In the genomic region with DNA sequence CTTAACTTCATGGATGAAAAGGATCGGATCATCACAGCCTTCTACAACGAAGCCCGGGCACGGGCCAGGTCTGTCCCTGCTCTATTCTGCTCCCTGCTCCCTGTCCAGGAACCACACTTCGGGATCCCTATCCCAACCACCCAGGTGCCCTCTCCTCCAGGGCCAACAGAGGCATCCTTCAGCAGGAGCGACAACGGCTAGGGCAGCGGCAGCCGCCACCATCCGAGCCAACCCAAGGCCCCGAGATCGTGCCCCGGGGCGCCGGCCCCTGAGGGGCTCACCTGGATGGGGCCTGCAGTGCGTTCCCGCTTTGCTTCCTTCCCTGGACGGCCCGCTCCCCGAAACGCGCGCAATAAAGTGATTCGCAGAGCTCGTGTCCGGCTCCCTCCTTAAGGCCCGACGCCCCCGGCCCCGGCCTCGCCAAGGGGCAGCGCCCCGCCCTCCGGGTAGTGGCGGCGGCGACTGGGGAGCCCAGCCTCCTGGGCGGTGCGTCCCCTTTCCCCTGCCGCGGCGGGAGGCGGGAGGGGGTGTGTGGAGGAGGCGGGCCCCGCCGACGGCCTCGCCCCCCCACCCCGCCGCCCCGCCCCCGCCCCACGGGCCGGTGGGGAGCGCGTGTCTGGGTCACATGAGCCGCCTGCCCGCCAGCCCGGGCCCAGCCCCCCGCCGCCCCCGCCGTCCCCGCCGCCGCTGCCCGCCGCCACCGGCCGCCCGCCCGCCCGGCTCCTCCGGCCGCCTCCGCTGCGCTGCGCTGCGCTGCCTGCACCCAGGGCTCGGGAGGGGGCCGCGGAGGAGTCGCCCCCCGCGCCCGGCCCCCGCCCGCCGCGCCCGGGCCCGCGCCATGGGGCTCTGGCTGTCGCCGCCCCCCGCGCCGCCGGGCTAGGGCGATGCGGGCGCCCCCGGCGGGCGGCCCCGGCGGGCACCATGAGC, we compare ENCODE assay signal across 8 cellular contexts. TPM values are rescaled to one million over a fixed set of nuclear protein-coding genes. Genes with fewer than 3 reads are reported as not detected.
DNase-seq lines count a peak whose midpoint lies in the region; ATAC-seq and TF ChIP-seq lines count a peak whose summit lies in the region.

A gene with protein sequence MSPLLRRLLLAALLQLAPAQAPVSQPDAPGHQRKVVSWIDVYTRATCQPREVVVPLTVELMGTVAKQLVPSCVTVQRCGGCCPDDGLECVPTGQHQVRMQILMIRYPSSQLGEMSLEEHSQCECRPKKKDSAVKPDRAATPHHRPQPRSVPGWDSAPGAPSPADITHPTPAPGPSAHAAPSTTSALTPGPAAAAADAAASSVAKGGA (plus strand): TSS at position 672 of the 927 bp plus-strand sequence. CDS start 250 bp downstream, at position 922.

- CTCF ChIA-PET in naive thymus-derived CD4-positive, alpha-beta T cell (lab: Charles Lee): interaction anchor here (1.0 kb wide), 1 partner anchor 10 kb away, joined by 4 read pairs; no protein-coding TSS in a partner anchor

- H3K4me3 ChIP-seq in NT2/D1 (ENCODE audit: insufficient read length, low read depth) (peak within 1 kb of the TSS; percentile 67), fibroblast of lung (replicated peaks in 1 of 4; ENCODE audit: control extremely low read depth in 1 of 4, insufficient read depth in 1 of 4, low read depth in 3 of 4, low read length in 4 of 4) (peak within 1 kb of the TSS; percentile 58 to 76 (median 70)), thoracic aorta (peak within 1 kb of the TSS; percentile 88)
- H3K4me3 ChIP-seq in naive thymus-derived CD4-positive, alpha-beta T cell (ENCODE audit: low read length): peak within 1 kb of the TSS; percentile 56

- H3K27me3 Mint-ChIP-seq in HFFc6 (ENCODE audit: insufficient read depth): no peaks in the 10 kb centered on the region
- H3K27me3 Mint-ChIP-seq in naive thymus-derived CD4-positive, alpha-beta T cell: no peaks in the 10 kb centered on the region

- H3K27ac Mint-ChIP-seq in HFFc6: peak within 1 kb of the TSS; percentile 26; the same call in 1 of the 2 replicates
- peak within 1 kb of the TSS; percentile 72 to 96 (median 86) for H3K27ac Mint-ChIP-seq in naive thymus-derived CD4-positive, alpha-beta T cell

- H4K20me1 ChIP-seq in fibroblast of lung (ENCODE audit: control insufficient read depth, extremely low read depth, insufficient read depth, low read length): no peaks in the 10 kb centered on the region

- peak; percentile 72 for ATAC-seq in naive thymus-derived CD4-positive, alpha-beta T cell
- ATAC-seq in thoracic aorta (ENCODE audit: insufficient number of reproducible peaks, low FRiP score, low read depth) (no peak), GM21529 (IDR thresholded peaks at IDR 0.05; ENCODE audit: unreplicated experiment) (no peak)

- DNase-seq in DMS53 treated with DMSO at 0.1 percent for 48 hours (lab: John Stamatoyannopoulos, UW; ENCODE audit: unreplicated experiment): peak; percentile 27
- DNase-seq in HFFc6: no peak
- no peak for DNase-seq in NT2/D1 (ENCODE audit: low read depth, low spot score)
- peak; percentile 41 to 70 for DNase-seq in activated T-helper 1 cell treated with anti-CD3 and anti-CD28 coated beads, Interleukin-2, amount 50 U/mL, for 16 hours (ENCODE audit: low read depth in 1 of 2, low spot score in 1 of 2)
- peak; percentile 34 to 55 for DNase-seq in fibroblast of lung (ENCODE audit: low read depth in 2 of 2)
- peak; percentile 48 to 81 (median 53) for DNase-seq in naive thymus-derived CD4-positive, alpha-beta T cell
- no peak for DNase-seq in thoracic aorta (ENCODE audit: low spot score)

- H3K36me3 Mint-ChIP-seq in HFFc6 (ENCODE audit: low read depth): no peaks in the 10 kb centered on the region
- H3K36me3 Mint-ChIP-seq in naive thymus-derived CD4-positive, alpha-beta T cell: peaks cover 0 to 7% (median 0%) of the 10 kb centered on the region in 5 donors

- peaks cover 22% of the 10 kb centered on the region for H3K4me1 Mint-ChIP-seq in HFFc6 (ENCODE audit: low read depth)
- peaks cover 19 to 52% (median 44%) of the 10 kb centered on the region in 7 donors for H3K4me1 Mint-ChIP-seq in naive thymus-derived CD4-positive, alpha-beta T cell

- H3K27ac ChIP-seq in fibroblast of lung (ENCODE audit: insufficient read depth, low read length) (peak within 1 kb of the TSS; percentile 32), thoracic aorta (peak within 1 kb of the TSS; percentile 85 to 91)
- H3K27ac ChIP-seq in naive thymus-derived CD4-positive, alpha-beta T cell (ENCODE audit: low read depth, low read length): peak within 1 kb of the TSS; percentile 76

- POLR2A ChIA-PET in naive thymus-derived CD4-positive, alpha-beta T cell (lab: Charles Lee): interaction anchor here (1.0 to 8.3 kb wide), 7 partner anchors 11 to 645 kb away, joined by 3 to 94 read pairs (median 3); a partner anchor contains a TSS

- peaks cover 13% of the 10 kb centered on the region for H3K27me3 ChIP-seq in NT2/D1 (ENCODE audit: insufficient read depth, insufficient read length)
- no peaks in the 10 kb centered on the region for H3K27me3 ChIP-seq in fibroblast of lung (ENCODE audit: control insufficient read depth, insufficient read depth, low read length)
- H3K27me3 ChIP-seq in naive thymus-derived CD4-positive, alpha-beta T cell (ENCODE audit: control insufficient read depth in 2 of 2, insufficient read depth in 2 of 2, low read length in 2 of 2): no peaks in the 10 kb centered on the region
- H3K27me3 ChIP-seq in thoracic aorta (replicated peaks; ENCODE audit: insufficient read depth): no peaks in the 10 kb centered on the region

- peaks cover 23% of the 10 kb centered on the region for H3K4me1 ChIP-seq in NT2/D1 (ENCODE audit: insufficient read depth, insufficient read length)
- H3K4me1 ChIP-seq in fibroblast of lung (ENCODE audit: control insufficient read depth, extremely low read depth, insufficient read depth, low read length): peaks cover 4% of the 10 kb centered on the region
- H3K4me1 ChIP-seq in naive thymus-derived CD4-positive, alpha-beta T cell (ENCODE audit: control insufficient read depth in 2 of 2, insufficient read depth in 2 of 2, low read length in 2 of 2): peaks cover 21 to 31% of the 10 kb centered on the region in 2 donors
- H3K4me1 ChIP-seq in thoracic aorta (ENCODE audit: control insufficient read depth in 1 of 2, low read depth in 2 of 2): peaks cover 31 to 53% of the 10 kb centered on the region in 2 donors

- intact Hi-C loops in naive thymus-derived CD4-positive, alpha-beta T cell (cut with micrococcal nuclease): loop anchor here in 1 of 2 donors (1.0 kb wide), 1 partner anchor 8 kb away; a partner anchor contains a TSS

- peaks cover 25% of the 10 kb centered on the region for H3K36me3 ChIP-seq in NT2/D1 (ENCODE audit: insufficient read depth, insufficient read length, low read length)
- H3K36me3 ChIP-seq in fibroblast of lung (ENCODE audit: control insufficient read depth, insufficient read depth, low read length): peaks cover 13% of the 10 kb centered on the region
- peaks cover 0 to 19% (median 6%) of the 10 kb centered on the region in 3 experiments for H3K36me3 ChIP-seq in naive thymus-derived CD4-positive, alpha-beta T cell (ENCODE audit: control insufficient read depth in 2 of 3, insufficient read depth in 3 of 3, low read length in 3 of 3)
- peaks cover 11% of the 10 kb centered on the region for H3K36me3 ChIP-seq in thoracic aorta

- H3K79me2 ChIP-seq in fibroblast of lung (ENCODE audit: control insufficient read depth, insufficient read depth, low read length): peaks cover 8% of the 10 kb centered on the region

- H3K4me2 ChIP-seq in fibroblast of lung (ENCODE audit: extremely low read depth, insufficient read depth, low read length): peak within 1 kb of the TSS; percentile 96

- H3K9me3 ChIP-seq in NT2/D1 (ENCODE audit: insufficient read depth, low read length) (no peaks in the 10 kb centered on the region), fibroblast of lung (ENCODE audit: control insufficient read depth, insufficient read depth, low read depth, low read length) (no peaks in the 10 kb centered on the region), thoracic aorta (no peaks in the 10 kb centered on the region)
- no peaks in the 10 kb centered on the region for H3K9me3 ChIP-seq in naive thymus-derived CD4-positive, alpha-beta T cell (ENCODE audit: control insufficient read depth in 2 of 3, low read length in 3 of 3)

- peak within 1 kb of the TSS; percentile 88 for H3K9ac ChIP-seq in NT2/D1 (ENCODE audit: insufficient read length, low read depth)
- H3K9ac ChIP-seq in fibroblast of lung (ENCODE audit: insufficient read depth, low read length): peak within 1 kb of the TSS; percentile 46

- peak within 1 kb of the TSS; percentile 84 for H3K4me3 Mint-ChIP-seq in HFFc6
- H3K4me3 Mint-ChIP-seq in naive thymus-derived CD4-positive, alpha-beta T cell: peak within 1 kb of the TSS; percentile 74 to 90 (median 84)

- TF ChIP-seq CTCF in HFFc6 (IDR thresholded peaks at IDR 0.05) (no peak), fibroblast of lung (conservative IDR thresholded peaks at IDR 0.05 in 1 of 2, IDR thresholded peaks at IDR 0.05 in 1 of 2; ENCODE audit: low read depth in 1 of 2, low read length in 2 of 2) (no peak), thoracic aorta (IDR thresholded peaks at IDR 0.05) (no peak)

- no peak within 1 kb of the TSS for H2AFZ ChIP-seq in fibroblast of lung (ENCODE audit: low read length)

- no peaks in the 10 kb centered on the region for H3K9me3 Mint-ChIP-seq in HFFc6
- H3K9me3 Mint-ChIP-seq in naive thymus-derived CD4-positive, alpha-beta T cell: no peaks in the 10 kb centered on the region

RNA-seq across cellular contexts. Expression of the gene that starts here (rescaled TPM):
- total RNA-seq in HFFc6 (2021; fragmentation: NEBNext Ultra II Directional; extraction: Animal tissue kit (Norgen Biotek cat#: 25700)): 10 to 100 TPM; 65.1 to 80.6 (median 71.2) TPM
- 24.4 and 27.9 TPM in 2 replicates for total RNA-seq in fibroblast of lung
- polyA plus RNA-seq in fibroblast of lung: 21.2 and 25.3 TPM in 2 replicates
- polyA plus RNA-seq in fibroblast of lung (2012): 143 and 151 TPM in 2 replicates
- polyA minus RNA-seq in fibroblast of lung (ENCODE audit: low replicate concordance): 35.6 and 43.8 TPM in 2 replicates
- total RNA-seq in naive thymus-derived CD4-positive, alpha-beta T cell: 10 to 100 TPM; 30.6 to 99.5 (median 88.0) TPM
- polyA plus RNA-seq in naive thymus-derived CD4-positive, alpha-beta T cell: 10 to 100 TPM; 12.9 to 15.3 TPM
- 100 to 1,000 TPM in 1 of 2 donors, 10 to 100 TPM in 1; 81.8 to 107 TPM for total RNA-seq in thoracic aorta

Comparison
In these comparisons a context has a peak if more than half of its experiments do, and no peak if none do; other contexts are left out.
1. DNase-seq: peak in DMS53 treated with DMSO at 0.1 percent for 48 hours (single experiment), activated T-helper 1 cell treated with anti-CD3 and anti-CD28 coated beads, Interleukin-2, amount 50 U/mL, for 16 hours (2 of 2), fibroblast of lung (2 of 2) and naive thymus-derived CD4-positive, alpha-beta T cell (9 of 9); none in HFFc6 (single experiment), NT2/D1 (single experiment) and thoracic aorta (single experiment).
2. H3K27ac ChIP-seq: peak in every context shown above with its lines; median percentile 88 in thoracic aorta; 76 in naive thymus-derived CD4-positive, alpha-beta T cell; 32 in fibroblast of lung.
3. Peak in every context shown above with its lines, with median percentiles within 50 percentile points of each other: H3K4me3 ChIP-seq.